Comparison of ENCODE assay signal across 8 cellular contexts in genomic region chr1:230066466-230067404, GRCh38. TPM values are rescaled to one million over a fixed set of nuclear protein-coding genes. Genes with fewer than 3 reads are reported as not detected.
A peak's percentile ranks its signal among the peaks of the same experiment; 100 is the strongest.
DNase-seq lines count a peak whose midpoint lies in the region; ATAC-seq and TF ChIP-seq lines count a peak whose summit lies in the region.

TSS of gene GALNT2 (plus strand) at chr1:230067238. CDS start at chr1:230067281, 43 bp downstream.

- H3K36me3 Mint-ChIP-seq in T-helper 17 cell (ENCODE audit: low read depth) = no peaks in the 10 kb centered on the region

- intact Hi-C loops in left ventricle myocardium inferior (cut with micrococcal nuclease) = no loop called here
- intact Hi-C loops in prostate gland (cut with DNase I) = loop anchor here (5.0 kb wide), 2 partner anchors 126 to 146 kb away; no protein-coding TSS in a partner anchor
- intact Hi-C loops in upper lobe of right lung (cut with DNase I) = no loop called here

- H3K9me3 ChIP-seq in T-helper 17 cell (ENCODE audit: control insufficient read depth, low read length, poor library complexity, severe bottlenecking) (no peaks in the 10 kb centered on the region), left ventricle myocardium inferior (replicated peaks) (peaks cover 14% of the 10 kb centered on the region), prostate gland (no peaks in the 10 kb centered on the region), upper lobe of right lung (no peaks in the 10 kb centered on the region)

- H3K4me3 ChIP-seq in left ventricle myocardium inferior (peak within 1 kb of the TSS; percentile 95), prostate gland (peak within 1 kb of the TSS; percentile 77 to 91), upper lobe of right lung (peak within 1 kb of the TSS; percentile 87)

- TF ChIP-seq POLR2A in prostate gland (IDR thresholded peaks at IDR 0.05) = peak; percentile 84

- peaks cover 45% of the 10 kb centered on the region for H3K4me1 ChIP-seq in left ventricle myocardium inferior
- no peaks in the 10 kb centered on the region for H3K4me1 ChIP-seq in prostate gland (replicated peaks)
- H3K4me1 ChIP-seq in upper lobe of right lung = peaks cover 12% of the 10 kb centered on the region

- H3K27ac Mint-ChIP-seq in T-helper 17 cell = peak within 1 kb of the TSS; percentile 86

- H3K27me3 ChIP-seq in left ventricle myocardium inferior (ENCODE audit: low read depth) (no peaks in the 10 kb centered on the region), prostate gland (replicated peaks; ENCODE audit: insufficient read depth) (no peaks in the 10 kb centered on the region), upper lobe of right lung (no peaks in the 10 kb centered on the region)

- H3K27ac ChIP-seq in left ventricle myocardium inferior (replicated peaks) (peak within 1 kb of the TSS; percentile 93), prostate gland (peak within 1 kb of the TSS; percentile 82 to 89), upper lobe of right lung (peak within 1 kb of the TSS; percentile 74)

- H3K27me3 Mint-ChIP-seq in T-helper 17 cell = no peaks in the 10 kb centered on the region

- DNase-seq in NCI-H1694 treated with DMSO at 0.1 percent for 48 hours (lab: John Stamatoyannopoulos, UW) (peak; percentile 80), T-helper 17 cell (peak; percentile 85 to 92 (median 89)), amniotic stem cell (lab: John Stamatoyannopoulos, UW) (peak; percentile 79), left ventricle myocardium inferior (peak; percentile 90), prostate gland (ENCODE audit: low spot score) (peak; percentile 80), upper lobe of right lung (peak; percentile 96)

- under 1% methylated on average over 87 of the region's 104 CpGs for WGBS in prostate gland

- peak within 1 kb of the TSS; percentile 91 for H3K4me3 Mint-ChIP-seq in T-helper 17 cell

- H3K36me3 ChIP-seq in left ventricle myocardium inferior (no peaks in the 10 kb centered on the region), prostate gland (no peaks in the 10 kb centered on the region), upper lobe of right lung (no peaks in the 10 kb centered on the region)

- peaks cover 22% of the 10 kb centered on the region for H3K4me1 Mint-ChIP-seq in T-helper 17 cell

- ATAC-seq in GM18502 (IDR thresholded peaks at IDR 0.05; ENCODE audit: poor library complexity, unreplicated experiment) (peak; percentile 89), HG02885 (IDR thresholded peaks at IDR 0.05; ENCODE audit: poor library complexity, unreplicated experiment) (peak; percentile 86), T-helper 17 cell (peak; percentile 93), upper lobe of right lung (peak; percentile 96)

- TF ChIP-seq CTCF in left ventricle myocardium inferior (IDR thresholded peaks at IDR 0.05; ENCODE audit: borderline replicate concordance) (no peak), prostate gland (IDR thresholded peaks at IDR 0.05) (no peak), upper lobe of right lung (IDR thresholded peaks at IDR 0.05) (no peak)

RNA-seq across cellular contexts. Expression of gene GALNT2, which starts in this region (rescaled TPM):
- total RNA-seq in T-helper 17 cell (10 to 100 TPM; 16.6 to 19.8 TPM), left ventricle myocardium inferior (28.3 TPM), prostate gland (100 to 1,000 TPM in 1 of 2 donors, 10 to 100 TPM in 1; 34.1 to 125 TPM), upper lobe of right lung (55.1 TPM)

Comparison
In these comparisons a context has a peak if more than half of its experiments do, and no peak if none do; other contexts are left out.
1. Peak in every context shown above with its lines: DNase-seq, ATAC-seq, H3K4me3 ChIP-seq and H3K27ac ChIP-seq.